In the genomic region with DNA sequence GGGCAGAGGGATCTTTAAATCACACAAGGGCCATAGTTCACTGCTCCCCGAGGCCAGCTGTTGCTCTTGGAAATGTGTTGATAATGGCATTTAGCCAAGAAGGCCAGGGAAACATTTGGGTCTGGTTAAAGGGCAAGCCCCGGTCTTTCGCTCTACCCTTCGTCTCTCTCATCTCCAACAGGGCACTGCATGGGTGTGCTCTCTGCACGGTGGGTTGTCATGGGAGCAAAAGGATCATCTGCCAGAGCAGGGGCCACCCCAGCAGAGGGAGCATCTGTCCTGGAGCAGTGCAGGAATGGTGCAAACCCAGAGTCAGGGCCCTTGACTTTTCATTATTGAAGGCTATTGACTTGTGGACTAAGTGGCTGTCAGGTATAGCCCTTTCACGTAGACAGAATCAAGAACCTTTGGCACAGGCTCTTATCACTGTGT, we compare ENCODE assay signal across 1 cellular context.
TF ChIP-seq lines count a peak whose summit lies in the region.

No MANE protein-coding gene starts in this region.

TF ChIP-seq in WTC11, 78 proteins besides CTCF, POLR2A, EP300 and RAD21 (continued from another document):
- no peak for TF ChIP-seq ATF2 (CRISPR knock-in tag; IDR thresholded peaks at IDR 0.05; ENCODE audit: borderline replicate concordance, low read depth)
- TF ChIP-seq ZMAT4 (CRISPR knock-in tag; IDR thresholded peaks at IDR 0.05) = no peak
